19 cellular contexts compared by ENCODE assay signal in genomic region chr7:77290425-77290824, GRCh38.
A peak's percentile ranks its signal among the peaks of the same experiment; 100 is the strongest.
DNase-seq lines count a peak whose midpoint lies in the region; ATAC-seq and TF ChIP-seq lines count a peak whose summit lies in the region.
"Had no signal": no experiment of that assay in that cellular context is flagged by ENCODE, and none has a peak within 500 bp of the region (broad histone marks: within the 10 kb centered on the region; RNA-seq: fewer than 3 reads in every experiment).

No MANE protein-coding gene starts in this region.

- H3K36me3 ChIP-seq in PC-3 (ENCODE audit: low read depth, low read length) (no peaks in the 10 kb centered on the region), uterus (no peaks in the 10 kb centered on the region)

- intact Hi-C loops in PC-3 (cut with micrococcal nuclease) = no loop called here
- intact Hi-C loops in uterus (cut with DNase I; ENCODE audit: low total_unique reads) = no loop called here

- H3K79me2 ChIP-seq in PC-3 (ENCODE audit: low read length) = no peaks in the 10 kb centered on the region

- H3K4me3 ChIP-seq in PC-3 (ENCODE audit: low read length) (no peak overlapping the region), uterus (no peak overlapping the region)
- H3K4me3 ChIP-seq: A549; BLaER1 treated with 17β-estradiol and CSF1 and Interleukin-3, amounts not matched to agents 10 nM and 100 nM had no signal

- DNase-seq in NOMO-1 treated with DMSO at 0.1 percent for 48 hours (lab: John Stamatoyannopoulos, UW; ENCODE audit: unreplicated experiment) (peak; percentile 43), NOMO-1 treated with dmso at 0.1 percent for 144 hours (lab: John Stamatoyannopoulos, UW; ENCODE audit: unreplicated experiment) (no peak), PC-3 (peak; percentile 13), uterus (no peak), COLO668 (lab: John Stamatoyannopoulos, UW; ENCODE audit: unreplicated experiment) (no peak)
- DNase-seq: AML-193; CD4-positive, alpha-beta T cell; CD8-positive, alpha-beta T cell; COR-L47; DMS 273 treated with DMSO at 0.1 percent for 48 hours; DMS153; DMS53; DMS79; DND-41; GF-D8 had no signal

- H3F3A ChIP-seq in PC-3 (ENCODE audit: low read length, unreplicated experiment) = no peaks in the 10 kb centered on the region

- H3K9ac ChIP-seq in PC-3 (ENCODE audit: low read length) = no peak overlapping the region
- H3K9ac ChIP-seq: BLaER1 treated with 17β-estradiol and CSF1 and Interleukin-3, amounts not matched to agents 10 nM and 100 nM had no signal

- H2AFZ ChIP-seq in PC-3 (ENCODE audit: low read length) = no peak overlapping the region

- CTCF ChIA-PET in PC-3 (lab: Charles Lee) = no interaction called here

- no TSS peak for BruUV-seq in PC-3 (replicated peaks; lab: Mats Ljungman, UMichigan)

- TF ChIP-seq CTCF in PC-3 (conservative IDR thresholded peaks at IDR 0.05; ENCODE audit: low read depth, low read length) (no peak), uterus (IDR thresholded peaks at IDR 0.05) (no peak)

- H3K27ac ChIP-seq in PC-3 (ENCODE audit: low read length) (no peak overlapping the region), uterus (no peak overlapping the region)
- H3K27ac ChIP-seq: 22Rv1; A549; BLaER1 treated with 17β-estradiol and CSF1 and Interleukin-3, amounts not matched to agents 10 nM and 100 nM; C4-2B had no signal

- H3K4me1 ChIP-seq in PC-3 (ENCODE audit: insufficient read depth, low read length) (no peaks in the 10 kb centered on the region), uterus (no peaks in the 10 kb centered on the region)
- H3K4me1 ChIP-seq: A549 had no signal

- H3K27me3 ChIP-seq in PC-3 (ENCODE audit: low read length) = no peaks in the 10 kb centered on the region
- H3K27me3 ChIP-seq in uterus = no peaks in the 10 kb centered on the region
- H3K27me3 ChIP-seq: BLaER1 treated with 17β-estradiol and CSF1 and Interleukin-3, amounts not matched to agents 10 nM and 100 nM had no signal

- no peaks in the 10 kb centered on the region for H4K20me1 ChIP-seq in PC-3 (ENCODE audit: low read length)
- H4K20me1 ChIP-seq: BLaER1 treated with 17β-estradiol and CSF1 and Interleukin-3, amounts not matched to agents 10 nM and 100 nM had no signal

- H3K9me2 ChIP-seq in PC-3 (replicated peaks; ENCODE audit: low read length) = no peaks in the 10 kb centered on the region

- peak; percentile 70 for ATAC-seq in PC-3
- ATAC-seq: A549; CD8-positive, alpha-beta T cell had no signal

- no peak overlapping the region for H3K4me2 ChIP-seq in PC-3 (ENCODE audit: low read length)
- H3K4me2 ChIP-seq: A549; BLaER1 treated with 17β-estradiol and CSF1 and Interleukin-3, amounts not matched to agents 10 nM and 100 nM had no signal

- H3K9me3 ChIP-seq in PC-3 (ENCODE audit: low read length) (no peaks in the 10 kb centered on the region), uterus (no peaks in the 10 kb centered on the region)

- no peak for TF ChIP-seq POLR2A in uterus (IDR thresholded peaks at IDR 0.05)

- POLR2A ChIA-PET in PC-3 (lab: Charles Lee; ENCODE audit: unreplicated experiment) = no interaction called here

Comparison
In these comparisons a context has a peak if more than half of its experiments do, and no peak if none do; other contexts are left out.
1. DNase-seq: peak in NOMO-1 treated with DMSO at 0.1 percent for 48 hours (single experiment) and PC-3 (single experiment); none in NOMO-1 treated with dmso at 0.1 percent for 144 hours (single experiment), uterus (0 of 2) and COLO668 (single experiment).